9 cellular contexts compared by ENCODE assay signal in genomic region chr14:22221508-22221907, GRCh38.
A peak's percentile ranks its signal among the peaks of the same experiment; 100 is the strongest.
DNase-seq lines count a peak whose midpoint lies in the region; ATAC-seq and TF ChIP-seq lines count a peak whose summit lies in the region.
"Had no signal": no experiment of that assay in that cellular context is flagged by ENCODE, and none has a peak within 500 bp of the region (broad histone marks: within the 10 kb centered on the region; RNA-seq: fewer than 3 reads in every experiment).

No MANE protein-coding gene starts in this region.

- H3K9me3 Mint-ChIP-seq in activated T-cell treated with anti-CD3 and anti-CD28 coated beads, Interleukin-2, amount 50 U/mL, for 24 hours: no peaks in the 10 kb centered on the region

- H3K9me3 ChIP-seq in Loucy (ENCODE audit: insufficient read depth, low read depth, low read length) (no peaks in the 10 kb centered on the region), gastrocnemius medialis (no peaks in the 10 kb centered on the region)

- TF ChIP-seq POLR2A in gastrocnemius medialis (IDR thresholded peaks at IDR 0.05): no peak

- H3K4me3 ChIP-seq in Loucy (ENCODE audit: low read length, poor library complexity, severe bottlenecking) (no peak overlapping the region), retinal pigment epithelial cell (ENCODE audit: low read length) (no peak overlapping the region), gastrocnemius medialis (no peak overlapping the region)
- H3K4me3 ChIP-seq: heart left ventricle had no signal

- intact Hi-C loops in gastrocnemius medialis (cut with DNase I; ENCODE audit: low total_unique reads): no loop called here

- ATAC-seq in gastrocnemius medialis: no peak
- ATAC-seq: heart left ventricle had no signal

- peaks cover 17% of the 10 kb centered on the region for H3K4me1 Mint-ChIP-seq in activated T-cell treated with anti-CD3 and anti-CD28 coated beads, Interleukin-2, amount 50 U/mL, for 24 hours (ENCODE audit: low read depth)

- H4K20me1 ChIP-seq in Loucy (ENCODE audit: insufficient read depth, low read length, poor library complexity, severe bottlenecking): no peaks in the 10 kb centered on the region

- no peaks in the 10 kb centered on the region for H3K27me3 Mint-ChIP-seq in activated T-cell treated with anti-CD3 and anti-CD28 coated beads, Interleukin-2, amount 50 U/mL, for 24 hours

- H3K27ac Mint-ChIP-seq in activated T-cell treated with anti-CD3 and anti-CD28 coated beads, Interleukin-2, amount 50 U/mL, for 24 hours: peak overlapping the region; percentile 55

- no peak overlapping the region for H2AFZ ChIP-seq in Loucy (ENCODE audit: low read length)

- TF ChIP-seq CTCF in Loucy (conservative IDR thresholded peaks at IDR 0.05; ENCODE audit: low read length): peak; percentile 55
- peak; percentile 57 for TF ChIP-seq CTCF in retinal pigment epithelial cell (conservative IDR thresholded peaks at IDR 0.05; ENCODE audit: low read depth, low read length)
- no peak for TF ChIP-seq CTCF in gastrocnemius medialis (IDR thresholded peaks at IDR 0.05 in 4 of 5, conservative IDR thresholded peaks at IDR 0.05 in 1 of 5)

- peak overlapping the region; percentile 13 for H3K4me2 ChIP-seq in Loucy (ENCODE audit: low read depth, low read length, poor library complexity, severe bottlenecking)

- H3K27me3 ChIP-seq in Loucy (ENCODE audit: insufficient read depth, low read length, poor library complexity, severe bottlenecking) (no peaks in the 10 kb centered on the region), gastrocnemius medialis (peaks cover 0 to 5% (median 0%) of the 10 kb centered on the region in 3 donors)

- H3K9ac ChIP-seq in Loucy (ENCODE audit: low read depth, low read length, poor library complexity, severe bottlenecking): no peak overlapping the region

- H3K4me3 Mint-ChIP-seq in activated T-cell treated with anti-CD3 and anti-CD28 coated beads, Interleukin-2, amount 50 U/mL, for 24 hours: peak overlapping the region; percentile 67

- no peak overlapping the region for H3K27ac ChIP-seq in gastrocnemius medialis
- H3K27ac ChIP-seq: heart left ventricle had no signal

- H3K79me2 ChIP-seq in Loucy (ENCODE audit: insufficient read depth, low read length): no peaks in the 10 kb centered on the region

- no peaks in the 10 kb centered on the region for H3K36me3 Mint-ChIP-seq in activated T-cell treated with anti-CD3 and anti-CD28 coated beads, Interleukin-2, amount 50 U/mL, for 24 hours (ENCODE audit: low read depth)

- H3F3A ChIP-seq in Loucy (ENCODE audit: low read depth): no peaks in the 10 kb centered on the region

- DNase-seq in activated T-cell treated with anti-CD3 and anti-CD28 coated beads, Interleukin-2, amount 50 U/mL, for 24 hours: no peak
- no peak for DNase-seq in activated T-cell treated with anti-CD3 and anti-CD28 coated beads, Interleukin-2, amount 50 U/mL, for 48 hours
- DNase-seq in astrocyte of the hippocampus (ENCODE audit: low read depth, low spot score) (peak; percentile 7), retinal pigment epithelial cell (ENCODE audit: low read depth) (no peak), NK-92 (lab: John Stamatoyannopoulos, UW; ENCODE audit: unreplicated experiment) (no peak), NCI-H82 (lab: John Stamatoyannopoulos, UW) (no peak), gastrocnemius medialis (no peak)
- DNase-seq: heart left ventricle had no signal

- no peaks in the 10 kb centered on the region for H3K9me2 ChIP-seq in Loucy (replicated peaks; ENCODE audit: low read depth, low read length)

- H3K4me1 ChIP-seq in Loucy (ENCODE audit: insufficient read depth, low read length, poor library complexity, severe bottlenecking) (peaks cover 16% of the 10 kb centered on the region), gastrocnemius medialis (no peaks in the 10 kb centered on the region)
- H3K4me1 ChIP-seq: heart left ventricle had no signal

- H3K36me3 ChIP-seq in Loucy (ENCODE audit: insufficient read depth, low read length): no peaks in the 10 kb centered on the region
- no peaks in the 10 kb centered on the region for H3K36me3 ChIP-seq in gastrocnemius medialis
- H3K36me3 ChIP-seq: heart left ventricle had no signal

- in situ Hi-C loops in gastrocnemius medialis (cut with MboI; ENCODE audit: low sequenced_read_pairs in 4 of 4): no loop called here

Comparison
In these comparisons a context has a peak if more than half of its experiments do, and no peak if none do; other contexts are left out.
1. CTCF ChIP-seq: peak in Loucy (single experiment) and retinal pigment epithelial cell (single experiment); none in gastrocnemius medialis (0 of 5).